ENCODE assay signal across 18 cellular contexts in the genomic region with DNA sequence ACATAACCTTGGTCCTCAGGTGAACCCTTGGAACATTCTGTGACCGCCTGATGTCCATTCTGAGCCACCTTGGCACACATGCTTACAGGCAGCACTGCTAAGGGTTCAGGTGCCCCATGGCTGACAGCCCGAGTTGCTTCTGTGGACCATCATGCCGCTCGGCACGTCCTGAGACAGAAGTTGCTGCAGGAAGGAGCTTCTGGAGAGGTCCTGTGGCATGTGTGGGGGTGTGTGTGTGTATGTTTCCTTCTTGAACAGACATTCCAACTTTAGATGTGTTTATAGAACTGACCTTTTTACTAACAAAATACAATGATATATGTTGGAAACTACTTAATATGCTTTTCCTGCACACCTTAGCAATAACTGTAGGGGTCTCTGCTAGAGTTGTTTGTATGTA. TPM values are rescaled to one million over a fixed set of nuclear protein-coding genes. Genes with fewer than 3 reads are reported as not detected.
DNase-seq lines count a peak whose midpoint lies in the region; ATAC-seq and TF ChIP-seq lines count a peak whose summit lies in the region.
"Had no signal": no experiment of that assay in that cellular context is flagged by ENCODE, and none has a peak within 500 bp of the region (broad histone marks: within the 10 kb centered on the region; RNA-seq: fewer than 3 reads in every experiment).

No MANE protein-coding gene starts in this region.

- H3K4me3 Mint-ChIP-seq in activated T-helper 17 cell treated with anti-CD3 and anti-CD28 coated beads, Interleukin-2, amount 50 U/mL, for 72 hours: no peak overlapping the region
- no peak overlapping the region for H3K4me3 Mint-ChIP-seq in stimulated activated effector memory CD8-positive, alpha-beta T cell treated with anti-CD3 and anti-CD28 coated beads, Interleukin-12 subunit alpha, Interleukin-12 subunit beta, amount 100 ng/mL, for 72 hours
- H3K4me3 Mint-ChIP-seq: CD4-positive, alpha-beta T cell had no signal

- no peaks in the 10 kb centered on the region for H3K9me3 Mint-ChIP-seq in activated T-helper 17 cell treated with anti-CD3 and anti-CD28 coated beads, Interleukin-2, amount 50 U/mL, for 72 hours
- H3K9me3 Mint-ChIP-seq in stimulated activated effector memory CD8-positive, alpha-beta T cell treated with anti-CD3 and anti-CD28 coated beads, Interleukin-12 subunit alpha, Interleukin-12 subunit beta, amount 100 ng/mL, for 72 hours: no peaks in the 10 kb centered on the region
- H3K9me3 Mint-ChIP-seq: CD4-positive, alpha-beta T cell had no signal

- intact Hi-C loops in left ventricle myocardium inferior (cut with micrococcal nuclease) (no loop called here), right cardiac atrium (cut with DNase I) (no loop called here)

- H3K4me1 ChIP-seq in left ventricle myocardium inferior (peaks cover 73% of the 10 kb centered on the region), right cardiac atrium (ENCODE audit: control insufficient read depth, insufficient read depth, low read length) (peaks cover 2% of the 10 kb centered on the region)

- ATAC-seq in right cardiac atrium: no peak
- ATAC-seq in activated T-helper 17 cell treated with anti-CD3 and anti-CD28 coated beads, Interleukin-2, amount 50 U/mL, for 72 hours (replicated peaks): no peak
- no peak for ATAC-seq in stimulated activated effector memory CD8-positive, alpha-beta T cell treated with anti-CD3 and anti-CD28 coated beads, Interleukin-12 subunit alpha, Interleukin-12 subunit beta, amount 100 ng/mL, for 72 hours
- ATAC-seq: GM12878 had no signal

- H3K4me3 ChIP-seq in left ventricle myocardium inferior (no peak overlapping the region), right cardiac atrium (ENCODE audit: low read length) (no peak overlapping the region)
- H3K4me3 ChIP-seq: BLaER1, GM12878, MG63 had no signal

- peak overlapping the region; percentile 33 for H3K27ac Mint-ChIP-seq in activated T-helper 17 cell treated with anti-CD3 and anti-CD28 coated beads, Interleukin-2, amount 50 U/mL, for 72 hours
- H3K27ac Mint-ChIP-seq in stimulated activated effector memory CD8-positive, alpha-beta T cell treated with anti-CD3 and anti-CD28 coated beads, Interleukin-12 subunit alpha, Interleukin-12 subunit beta, amount 100 ng/mL, for 72 hours: peak overlapping the region; percentile 55
- H3K27ac Mint-ChIP-seq: CD4-positive, alpha-beta T cell had no signal

- no peaks in the 10 kb centered on the region for H3K27me3 Mint-ChIP-seq in activated T-helper 17 cell treated with anti-CD3 and anti-CD28 coated beads, Interleukin-2, amount 50 U/mL, for 72 hours
- H3K27me3 Mint-ChIP-seq: CD4-positive, alpha-beta T cell had no signal

- WGBS in right cardiac atrium: 75% methylated on average over 5 of the region's 5 CpGs

- H3K4me1 Mint-ChIP-seq in activated T-helper 17 cell treated with anti-CD3 and anti-CD28 coated beads, Interleukin-2, amount 50 U/mL, for 72 hours: peaks cover 4% of the 10 kb centered on the region
- peaks cover 3% of the 10 kb centered on the region for H3K4me1 Mint-ChIP-seq in stimulated activated effector memory CD8-positive, alpha-beta T cell treated with anti-CD3 and anti-CD28 coated beads, Interleukin-12 subunit alpha, Interleukin-12 subunit beta, amount 100 ng/mL, for 72 hours

- DNase-seq in left ventricle myocardium inferior (no peak), right cardiac atrium (no peak), iris pigment epithelial cell (ENCODE audit: low read depth) (peak; percentile 22), kidney tubule cell (ENCODE audit: low spot score) (no peak), NCI-H2081 treated with DMSO at 0.1 percent for 48 hours (lab: John Stamatoyannopoulos, UW) (no peak)
- DNase-seq in stimulated activated effector memory CD8-positive, alpha-beta T cell treated with anti-CD3 and anti-CD28 coated beads, Interleukin-12 subunit alpha, Interleukin-12 subunit beta, amount 100 ng/mL, for 72 hours (ENCODE audit: low spot score in 2 of 2): no peak
- DNase-seq: CD4-positive, alpha-beta T cell; DND-41; Kasumi-1; MG63; NCI-H1417; NCI-H1694 treated with DMSO at 0.1 percent for 48 hours; NCI-H446; NCI-H526; SHP77 had no signal

- H3K27me3 ChIP-seq in left ventricle myocardium inferior (ENCODE audit: low read depth) (peaks cover 9% of the 10 kb centered on the region), right cardiac atrium (ENCODE audit: control insufficient read depth, insufficient read depth) (no peaks in the 10 kb centered on the region)
- H3K27me3 ChIP-seq: BLaER1, MG63 had no signal

- H3K36me3 ChIP-seq in left ventricle myocardium inferior: peaks cover 33% of the 10 kb centered on the region
- H3K36me3 ChIP-seq: MG63 had no signal

- H3K36me3 Mint-ChIP-seq in activated T-helper 17 cell treated with anti-CD3 and anti-CD28 coated beads, Interleukin-2, amount 50 U/mL, for 72 hours (ENCODE audit: low read depth): peaks cover 69% of the 10 kb centered on the region
- peaks cover 84% of the 10 kb centered on the region for H3K36me3 Mint-ChIP-seq in stimulated activated effector memory CD8-positive, alpha-beta T cell treated with anti-CD3 and anti-CD28 coated beads, Interleukin-12 subunit alpha, Interleukin-12 subunit beta, amount 100 ng/mL, for 72 hours

- H3K9me3 ChIP-seq in left ventricle myocardium inferior (replicated peaks): no peaks in the 10 kb centered on the region
- H3K9me3 ChIP-seq in right cardiac atrium (ENCODE audit: control insufficient read depth, low read length): no peaks in the 10 kb centered on the region
- H3K9me3 ChIP-seq: BLaER1, MG63 had no signal

- no peak for TF ChIP-seq CTCF in left ventricle myocardium inferior (IDR thresholded peaks at IDR 0.05; ENCODE audit: borderline replicate concordance)

- H3K27ac ChIP-seq in left ventricle myocardium inferior (replicated peaks): peak overlapping the region; percentile 75
- H3K27ac ChIP-seq in right cardiac atrium (ENCODE audit: low read length): no peak overlapping the region
- H3K27ac ChIP-seq: BLaER1 had no signal

RNA-seq across cellular contexts. Expression of a gene that starts 4.8 kb away (rescaled TPM):
- 3.0 TPM for total RNA-seq in left ventricle myocardium inferior
- 1 to 10 TPM in 1 of 4 donors, under 1 TPM in 3; 0.12 to 1.1 (median 0.49) TPM for total RNA-seq in right cardiac atrium
- polyA plus RNA-seq in right cardiac atrium: 1.8 TPM
- not detected for total RNA-seq in activated T-helper 17 cell treated with anti-CD3 and anti-CD28 coated beads, Interleukin-2, amount 50 U/mL, for 72 hours
- total RNA-seq: CD4-positive, alpha-beta T cell; GM12878 had no signal
- polyA plus RNA-seq: GM12878 had no signal
